Comparison of ENCODE assay signal across 17 cellular contexts in genomic region chr1:94738371-94738770, GRCh38.
A peak's percentile ranks its signal among the peaks of the same experiment; 100 is the strongest.
DNase-seq lines count a peak whose midpoint lies in the region; ATAC-seq and TF ChIP-seq lines count a peak whose summit lies in the region.
"Had no signal": no experiment of that assay in that cellular context is flagged by ENCODE, and none has a peak within 500 bp of the region (broad histone marks: within the 10 kb centered on the region; RNA-seq: fewer than 3 reads in every experiment).

No MANE protein-coding gene starts in this region.

- H4K20me1 ChIP-seq in smooth muscle cell (ENCODE audit: low read depth) = no peaks in the 10 kb centered on the region

- TF ChIP-seq CTCF in AG10803 (conservative IDR thresholded peaks at IDR 0.05; ENCODE audit: low read length) (0 out of 2 replicates have a peak, but pooled peaks have one; percentile 7), fibroblast of villous mesenchyme (IDR thresholded peaks at IDR 0.05; ENCODE audit: insufficient read depth, low read depth, low read length) (peak; percentile 38), smooth muscle cell (IDR thresholded peaks at IDR 0.05; ENCODE audit: borderline replicate concordance, insufficient read depth, poor library complexity, severe bottlenecking) (peak; percentile 10), progenitor cell of endocrine pancreas (IDR thresholded peaks at IDR 0.05; ENCODE audit: unreplicated experiment) (no peak)

- H3K27ac ChIP-seq in smooth muscle cell (ENCODE audit: low read depth) (peak overlapping the region; percentile 97), SJCRH30 (no peak overlapping the region)
- H3K27ac ChIP-seq: C4-2B had no signal

- WGBS in smooth muscle cell (ENCODE audit: low lambda C conversion rate) = 53% methylated on average over 3 of the region's 3 CpGs

- peaks cover 22% of the 10 kb centered on the region for H3F3A ChIP-seq in smooth muscle cell (ENCODE audit: low read depth)

- no peak for ATAC-seq in effector memory CD8-positive, alpha-beta T cell (replicated peaks)

- no peak overlapping the region for H2AFZ ChIP-seq in smooth muscle cell (ENCODE audit: low read depth)

- H3K4me2 ChIP-seq in smooth muscle cell = peak overlapping the region; percentile 45

- no peak overlapping the region for H3K4me3 Mint-ChIP-seq in progenitor cell of endocrine pancreas (ENCODE audit: low read depth)
- H3K4me3 Mint-ChIP-seq in effector memory CD8-positive, alpha-beta T cell = no peak overlapping the region
- H3K4me3 Mint-ChIP-seq: B cell; CD4-positive, alpha-beta memory T cell; H9; IgD-negative memory B cell had no signal

- H3K4me3 ChIP-seq in AG10803 (ENCODE audit: low read length) (no peak overlapping the region), fibroblast of villous mesenchyme (ENCODE audit: low read depth, low read length) (no peak overlapping the region), smooth muscle cell (no peak overlapping the region), SJCRH30 (no peak overlapping the region)

- H3K27ac Mint-ChIP-seq in progenitor cell of endocrine pancreas = no peak overlapping the region
- H3K27ac Mint-ChIP-seq in effector memory CD8-positive, alpha-beta T cell = no peak overlapping the region
- H3K27ac Mint-ChIP-seq: B cell; CD4-positive, alpha-beta memory T cell; H9; IgD-negative memory B cell had no signal

- H3K9ac ChIP-seq in smooth muscle cell (ENCODE audit: low read depth) = peak overlapping the region; percentile 0

- H3K36me3 ChIP-seq in smooth muscle cell (ENCODE audit: low read depth) (no peaks in the 10 kb centered on the region), SJCRH30 (no peaks in the 10 kb centered on the region)

- H3K36me3 Mint-ChIP-seq in progenitor cell of endocrine pancreas (ENCODE audit: insufficient read depth) = peaks cover 14% of the 10 kb centered on the region
- H3K36me3 Mint-ChIP-seq in effector memory CD8-positive, alpha-beta T cell (ENCODE audit: insufficient read depth) = no peaks in the 10 kb centered on the region
- H3K36me3 Mint-ChIP-seq: CD4-positive, alpha-beta memory T cell; IgD-negative memory B cell had no signal

- H3K27me3 Mint-ChIP-seq in progenitor cell of endocrine pancreas = no peaks in the 10 kb centered on the region
- H3K27me3 Mint-ChIP-seq in effector memory CD8-positive, alpha-beta T cell = peaks cover 21 to 36% of the 10 kb centered on the region in 2 donors

- no peak for DNase-seq in AG10803 (ENCODE audit: low read depth)
- DNase-seq in M059J (ENCODE audit: low read depth) = peak; percentile 59
- peak; percentile 88 for DNase-seq in fibroblast of villous mesenchyme (ENCODE audit: low read depth)
- DNase-seq in smooth muscle cell (lab: John Stamatoyannopoulos, UW; ENCODE audit: unreplicated experiment) = no peak
- DNase-seq in SJCRH30 = no peak
- DNase-seq in progenitor cell of endocrine pancreas (ENCODE audit: low spot score, unreplicated experiment) = no peak
- no peak for DNase-seq in effector memory CD8-positive, alpha-beta T cell
- DNase-seq: 8988T; CD4-positive, alpha-beta memory T cell; DMS153; DMS79 treated with DMSO at 0.1 percent for 48 hours; GDM1; GOT3; H9 had no signal

- H3K79me2 ChIP-seq in smooth muscle cell (ENCODE audit: low read depth) = no peaks in the 10 kb centered on the region

- H3K9me3 ChIP-seq in smooth muscle cell (replicated peaks; ENCODE audit: low read depth) (no peaks in the 10 kb centered on the region), SJCRH30 (replicated peaks) (no peaks in the 10 kb centered on the region)

- peaks cover 18% of the 10 kb centered on the region for H3K4me1 ChIP-seq in smooth muscle cell (ENCODE audit: low read depth)
- H3K4me1 ChIP-seq in SJCRH30 = peaks cover 39% of the 10 kb centered on the region

- peaks cover 2% of the 10 kb centered on the region for H3K9me3 Mint-ChIP-seq in progenitor cell of endocrine pancreas (ENCODE audit: low read depth)
- no peaks in the 10 kb centered on the region for H3K9me3 Mint-ChIP-seq in effector memory CD8-positive, alpha-beta T cell
- H3K9me3 Mint-ChIP-seq: H9, IgD-negative memory B cell had no signal

- peaks cover 9% of the 10 kb centered on the region for H3K4me1 Mint-ChIP-seq in progenitor cell of endocrine pancreas (ENCODE audit: low read depth)
- peaks cover 0 to 2% of the 10 kb centered on the region in 2 donors for H3K4me1 Mint-ChIP-seq in effector memory CD8-positive, alpha-beta T cell (ENCODE audit: low read depth in 2 of 2)

- H3K27me3 ChIP-seq in smooth muscle cell (ENCODE audit: low read depth) = no peaks in the 10 kb centered on the region
- H3K27me3 ChIP-seq in SJCRH30 = no peaks in the 10 kb centered on the region

Comparison
In these comparisons a context has a peak if more than half of its experiments do, and no peak if none do; other contexts are left out.
1. DNase-seq: peak in M059J (single experiment) and fibroblast of villous mesenchyme (single experiment); none in AG10803 (single experiment), smooth muscle cell (single experiment), SJCRH30 (0 of 2), progenitor cell of endocrine pancreas (single experiment) and effector memory CD8-positive, alpha-beta T cell (0 of 3).